In genomic region chr15:43777293-43777819, GRCh38 we compare ENCODE assay signal across 8 cellular contexts. TPM values are rescaled to one million over a fixed set of nuclear protein-coding genes. Genes with fewer than 3 reads are reported as not detected.
A peak's percentile ranks its signal among the peaks of the same experiment; 100 is the strongest.
DNase-seq lines count a peak whose midpoint lies in the region; ATAC-seq and TF ChIP-seq lines count a peak whose summit lies in the region.

No MANE protein-coding gene starts in this region.

- peaks cover 13% of the 10 kb centered on the region for H3K4me1 Mint-ChIP-seq in brain
- H3K4me1 Mint-ChIP-seq in immature natural killer cell, result peaks cover 19 to 23% of the 10 kb centered on the region in 2 donors

- peak; percentile 44 for ATAC-seq in HG02870 (IDR thresholded peaks at IDR 0.05; ENCODE audit: unreplicated experiment)

- in situ Hi-C loops in GM13977 (cut with MboI; ENCODE audit: low pct_unique_long_range_greater_than_20kb, low sequenced_read_pairs, unreplicated experiment), result no loop called here

- H3K36me3 Mint-ChIP-seq in brain, result peaks cover 6% of the 10 kb centered on the region
- H3K36me3 Mint-ChIP-seq in immature natural killer cell, result peaks cover 0 to 5% (median 3%) of the 10 kb centered on the region in 3 donors

- H3K4me3 Mint-ChIP-seq in brain (peak overlapping the region; percentile 85 to 92 (median 88)), immature natural killer cell (peak overlapping the region; percentile 92 to 95 (median 93))

- H3K9me3 Mint-ChIP-seq in brain, result peaks cover 0 to 3% (median 0%) of the 10 kb centered on the region in 5 experiments
- no peaks in the 10 kb centered on the region for H3K9me3 Mint-ChIP-seq in immature natural killer cell

- DNase-seq in GM13977 (ENCODE audit: low spot score) (peak; percentile 76), NCI-H2029 treated with DMSO at 0.1 percent for 48 hours (lab: John Stamatoyannopoulos, UW) (peak; percentile 48), UCSD-AML1 (lab: John Stamatoyannopoulos, UW; ENCODE audit: unreplicated experiment) (peak; percentile 88), immature natural killer cell (peak; percentile 84 to 86 (median 86))
- peak; percentile 86 to 90 (median 86) for DNase-seq in stimulated activated CD4-positive, alpha-beta T cell treated with anti-CD3 and anti-CD28 coated beads, Interleukin-12 subunit alpha, Interleukin-12 subunit beta, amount 100 ng/mL, for 48 hours (ENCODE audit: low read depth in 2 of 3, low spot score in 1 of 3)
- no peak for DNase-seq in NK-92 treated with Interleukin-12 subunit alpha and Interleukin-12 subunit beta, amount 100 ng/mL, for 24 hours (lab: John Stamatoyannopoulos, UW)

- TF ChIP-seq CTCF in GM13977 (IDR thresholded peaks at IDR 0.05; ENCODE audit: extremely low read depth, insufficient read depth, missing control alignments) (peak; percentile 82), brain (conservative IDR thresholded peaks at IDR 0.05) (peak; percentile 49 to 82)

- H3K27ac Mint-ChIP-seq in brain (peak overlapping the region; percentile 76 to 89 (median 82)), immature natural killer cell (peak overlapping the region; percentile 74 to 93 (median 90))

- H3K27me3 Mint-ChIP-seq in brain (peaks cover 8% of the 10 kb centered on the region), immature natural killer cell (ENCODE audit: low read depth in 3 of 3) (peaks cover 8 to 20% (median 14%) of the 10 kb centered on the region in 3 donors)

RNA-seq across cellular contexts. Expression of gene ELL3, which starts 0.6 kb away (rescaled TPM):
- polyA plus RNA-seq in brain (ENCODE audit: insufficient read depth, low read depth, low replicate concordance), result 10.6 TPM
- 1 to 10 TPM in 1 of 3 donors, under 1 TPM in 1, not detected in 1; 0.78 to 1.4 TPM for polyA plus RNA-seq in immature natural killer cell

RNA-seq across cellular contexts. Expression of gene SERF2, which starts 14.8 kb away (rescaled TPM):
- polyA plus RNA-seq in brain (ENCODE audit: insufficient read depth, low read depth, low replicate concordance) (789 TPM), immature natural killer cell (1,000 to 10,000 TPM; 1,924 to 3,752 (median 2,420) TPM)

RNA-seq across cellular contexts. Expression of gene SERINC4, which starts 22.7 kb away (rescaled TPM):
- polyA plus RNA-seq in brain (ENCODE audit: insufficient read depth, low read depth, low replicate concordance) (0.22 TPM), immature natural killer cell (1 to 10 TPM in 2 of 3 donors, under 1 TPM in 1; 0.72 to 3.4 (median 1.3) TPM)

RNA-seq across cellular contexts. Expression of gene HYPK, which starts 23.0 kb away (rescaled TPM):
- polyA plus RNA-seq in brain (ENCODE audit: insufficient read depth, low read depth, low replicate concordance) (6.7 TPM), immature natural killer cell (10 to 100 TPM in 2 of 3 donors, 1 to 10 TPM in 1; 4.1 to 20.3 (median 10.0) TPM)

RNA-seq across cellular contexts. Expression of gene PDIA3, which starts 31.1 kb away (rescaled TPM):
- 231 TPM for polyA plus RNA-seq in brain (ENCODE audit: insufficient read depth, low read depth, low replicate concordance)
- 100 to 1,000 TPM; 394 to 690 (median 654) TPM for polyA plus RNA-seq in immature natural killer cell
